Comparison of ENCODE assay signal across 9 cellular contexts in genomic region chr5:170278611-170279500, GRCh38. TPM values are rescaled to one million over a fixed set of nuclear protein-coding genes. Genes with fewer than 3 reads are reported as not detected.
A peak's percentile ranks its signal among the peaks of the same experiment; 100 is the strongest.
DNase-seq lines count a peak whose midpoint lies in the region; ATAC-seq and TF ChIP-seq lines count a peak whose summit lies in the region.
"Had no signal": no experiment of that assay in that cellular context is flagged by ENCODE, and none has a peak within 500 bp of the region (broad histone marks: within the 10 kb centered on the region; RNA-seq: fewer than 3 reads in every experiment).

No MANE protein-coding gene starts in this region.

- POLR2A ChIA-PET in CD8-positive, alpha-beta memory T cell (lab: Charles Lee), result interaction anchor here (1.0 to 14.5 kb wide), 10 partner anchors 10 to 55 kb away, joined by 3 to 290 read pairs (median 10); partner anchors contain the start of gene LCP2

- ATAC-seq in GM21528 (IDR thresholded peaks at IDR 0.05; ENCODE audit: low FRiP score, unreplicated experiment), result peak; percentile 93

- peaks cover 96% of the 10 kb centered on the region for H3K4me1 ChIP-seq in CD8-positive, alpha-beta memory T cell (ENCODE audit: insufficient read depth, low read length)
- H3K4me1 ChIP-seq in left ventricle myocardium inferior, result peaks cover 19% of the 10 kb centered on the region

- H3K36me3 ChIP-seq in CD8-positive, alpha-beta memory T cell (ENCODE audit: insufficient read depth, low read length), result peaks cover 30% of the 10 kb centered on the region
- H3K36me3 ChIP-seq in left ventricle myocardium inferior, result no peaks in the 10 kb centered on the region
- H3K36me3 ChIP-seq: cardiac muscle cell had no signal

- peak overlapping the region; percentile 55 for H3K4me3 ChIP-seq in CD8-positive, alpha-beta memory T cell (ENCODE audit: low read length)
- no peak overlapping the region for H3K4me3 ChIP-seq in left ventricle myocardium inferior
- H3K4me3 ChIP-seq: cardiac muscle cell had no signal

- TF ChIP-seq CTCF in left ventricle myocardium inferior (IDR thresholded peaks at IDR 0.05; ENCODE audit: borderline replicate concordance), result no peak

- peaks cover 94 to 99% (median 99%) of the 10 kb centered on the region in 3 donors for H3K4me1 Mint-ChIP-seq in CD8-positive, alpha-beta memory T cell

- intact Hi-C loops in left ventricle myocardium inferior (cut with micrococcal nuclease), result no loop called here

- CTCF ChIA-PET in CD8-positive, alpha-beta memory T cell (lab: Charles Lee), result interaction anchor here (1.0 to 10.1 kb wide), 12 partner anchors 11 to 61 kb away, joined by 3 to 292 read pairs (median 6); partner anchors contain the start of gene LCP2

- H3K27me3 ChIP-seq in CD8-positive, alpha-beta memory T cell (ENCODE audit: insufficient read depth, low read length, poor library complexity, severe bottlenecking), result no peaks in the 10 kb centered on the region
- H3K27me3 ChIP-seq in left ventricle myocardium inferior (ENCODE audit: low read depth), result no peaks in the 10 kb centered on the region
- H3K27me3 ChIP-seq: cardiac muscle cell had no signal

- no peaks in the 10 kb centered on the region for H3K9me3 Mint-ChIP-seq in CD8-positive, alpha-beta memory T cell

- H3K4me3 Mint-ChIP-seq in CD8-positive, alpha-beta memory T cell, result peak overlapping the region; percentile 63 to 89 (median 85)

- H3K27me3 Mint-ChIP-seq in CD8-positive, alpha-beta memory T cell, result peaks cover 0 to 1% of the 10 kb centered on the region in 2 donors

- H3K27ac Mint-ChIP-seq in CD8-positive, alpha-beta memory T cell, result peak overlapping the region; percentile 93 to 99 (median 97)

- H3K9me3 ChIP-seq in CD8-positive, alpha-beta memory T cell (ENCODE audit: low read length), result no peaks in the 10 kb centered on the region
- H3K9me3 ChIP-seq in left ventricle myocardium inferior (replicated peaks), result peaks cover 8% of the 10 kb centered on the region

- peak; percentile 74 to 96 (median 93) for DNase-seq in CD8-positive, alpha-beta memory T cell
- DNase-seq in KG1 (lab: John Stamatoyannopoulos, UW), result peak; percentile 100
- peak; percentile 67 to 80 for DNase-seq in activated CD8-positive, alpha-beta memory T cell treated with anti-CD3 and anti-CD28 coated beads for 1 hour (ENCODE audit: extremely low read depth in 1 of 2, low read depth in 1 of 2)
- DNase-seq in left ventricle myocardium inferior, result peak; percentile 51
- peak; percentile 71 to 79 for DNase-seq in stimulated activated CD8-positive, alpha-beta memory T cell treated with anti-CD3 and anti-CD28 coated beads, Interleukin-15, amount 100 ng/mL, for 4 hours (ENCODE audit: low read depth in 2 of 2)
- no peak for DNase-seq in cerebellum (ENCODE audit: low spot score)
- no peak for DNase-seq in DMS 273 (lab: John Stamatoyannopoulos, UW; ENCODE audit: unreplicated experiment)

- peak overlapping the region; percentile 65 for H3K27ac ChIP-seq in CD8-positive, alpha-beta memory T cell (ENCODE audit: low read depth, low read length)
- peak overlapping the region; percentile 42 for H3K27ac ChIP-seq in left ventricle myocardium inferior (replicated peaks)
- H3K27ac ChIP-seq: cardiac muscle cell had no signal

- peaks cover 22 to 71% (median 39%) of the 10 kb centered on the region in 3 donors for H3K36me3 Mint-ChIP-seq in CD8-positive, alpha-beta memory T cell

RNA-seq across cellular contexts. Expression of gene LCP2, which starts 18.7 kb away (rescaled TPM):
- total RNA-seq in CD8-positive, alpha-beta memory T cell, result 100 to 1,000 TPM; 219 to 224 TPM
- 288 TPM for polyA plus RNA-seq in CD8-positive, alpha-beta memory T cell
- 3.9 TPM for total RNA-seq in left ventricle myocardium inferior
- 3.6 TPM for total RNA-seq in cerebellum
- total RNA-seq: cardiac muscle cell had no signal
- polyA plus RNA-seq: cardiac muscle cell had no signal

RNA-seq across cellular contexts. Expression of gene C5orf58, which starts 46.1 kb away (rescaled TPM):
- not detected for total RNA-seq in CD8-positive, alpha-beta memory T cell
- 0.99 TPM for polyA plus RNA-seq in CD8-positive, alpha-beta memory T cell
- 1.0 TPM for total RNA-seq in left ventricle myocardium inferior
- not detected for total RNA-seq in cerebellum
- total RNA-seq: cardiac muscle cell had no signal
- polyA plus RNA-seq: cardiac muscle cell had no signal

Comparison
In these comparisons a context has a peak if more than half of its experiments do, and no peak if none do; other contexts are left out.
1. DNase-seq: peak in CD8-positive, alpha-beta memory T cell (5 of 5), KG1 (single experiment), activated CD8-positive, alpha-beta memory T cell treated with anti-CD3 and anti-CD28 coated beads for 1 hour (2 of 2), left ventricle myocardium inferior (single experiment) and stimulated activated CD8-positive, alpha-beta memory T cell treated with anti-CD3 and anti-CD28 coated beads, Interleukin-15, amount 100 ng/mL, for 4 hours (2 of 2); none in cerebellum (single experiment) and DMS 273 (single experiment).
2. RNA of gene LCP2, which starts 18.7 kb away (total RNA-seq): 219 to 224 TPM in CD8-positive, alpha-beta memory T cell; 3.9 TPM in left ventricle myocardium inferior (single experiment) and 3.6 TPM in cerebellum (single experiment); every median in the first group is over 10 times any median in the second.